In genomic region chr5:139295692-139296091, GRCh38 we compare ENCODE assay signal across 9 cellular contexts. TPM values are rescaled to one million over a fixed set of nuclear protein-coding genes. Genes with fewer than 3 reads are reported as not detected.
DNase-seq lines count a peak whose midpoint lies in the region; ATAC-seq, FAIRE-seq and TF ChIP-seq lines count a peak whose summit lies in the region.
"Had no signal": no experiment of that assay in that cellular context is flagged by ENCODE, and none has a peak within 500 bp of the region (broad histone marks: within the 10 kb centered on the region; RNA-seq: fewer than 3 reads in every experiment).

No MANE protein-coding gene starts in this region.

- H3K23ac ChIP-seq in neuronal stem cell (ENCODE audit: low read depth, low read length, poor library complexity), result no peak overlapping the region

- H3K4me1 ChIP-seq in Caco-2 (peaks cover 14% of the 10 kb centered on the region), OCI-LY7 (ENCODE audit: insufficient read depth, low read length, poor library complexity, severe bottlenecking) (peaks cover 59% of the 10 kb centered on the region), endocrine pancreas (ENCODE audit: control insufficient read depth, insufficient read depth, low read length) (peaks cover 31% of the 10 kb centered on the region), neuronal stem cell (ENCODE audit: control insufficient read depth in 2 of 2, insufficient read depth in 1 of 2, low read depth in 1 of 2, low read length in 2 of 2) (peaks cover 4 to 5% of the 10 kb centered on the region in 2 donors), aorta (ENCODE audit: control insufficient read depth in 1 of 2, insufficient read depth in 2 of 2, low read length in 2 of 2) (no peaks in the 10 kb centered on the region)

- H3K4me2 ChIP-seq in OCI-LY7 (ENCODE audit: low read length), result peak overlapping the region; percentile 94
- peak overlapping the region; percentile 42 for H3K4me2 ChIP-seq in neuronal stem cell (ENCODE audit: insufficient read depth, low read length, poor library complexity, severe bottlenecking)

- no peak overlapping the region for H2BK15ac ChIP-seq in neuronal stem cell (ENCODE audit: low read length)

- FAIRE-seq in GM12892 (lab: Jason Lieb, UNC), result no peak

- BruUV-seq in Caco-2 (replicated peaks; lab: Mats Ljungman, UMichigan) (no TSS peak), OCI-LY7 (replicated peaks; lab: Mats Ljungman, UMichigan) (no TSS peak)

- WGBS in neuronal stem cell (ENCODE audit: extremely low coverage in 2 of 2, insufficient read length in 2 of 2, insufficient replicate concordance in 1 of 2), 2 donors, result no CpG with 5 or more reads among the region's 12 CpGs
- 36 to 39% methylated on average over 12 of the region's 12 CpGs for whole genome bisulfite sequencing in aorta, 2 donors

- no peak for TF ChIP-seq CTCF in Caco-2 (IDR thresholded peaks at IDR 0.05; ENCODE audit: insufficient read depth in 1 of 2, low read depth in 1 of 2, low read length in 1 of 2, severe bottlenecking in 1 of 2, unreplicated experiment in 1 of 2)
- TF ChIP-seq CTCF in OCI-LY7 (conservative IDR thresholded peaks at IDR 0.05; ENCODE audit: low read length), result no peak

- peak overlapping the region; percentile 99 for H3K27ac Mint-ChIP-seq in Caco-2 (ENCODE audit: unreplicated experiment)

- peaks cover 54% of the 10 kb centered on the region for H3K36me3 Mint-ChIP-seq in Caco-2 (ENCODE audit: insufficient read depth, unreplicated experiment)

- no peak overlapping the region for H3K14ac ChIP-seq in neuronal stem cell (ENCODE audit: low read length)

- TF ChIP-seq POLR2A in GM12892 (IDR thresholded peaks at IDR 0.05; ENCODE audit: low read depth, low read length), result no peak

- H3K9me3 ChIP-seq in Caco-2 (no peaks in the 10 kb centered on the region), OCI-LY7 (ENCODE audit: low read length) (no peaks in the 10 kb centered on the region), endocrine pancreas (ENCODE audit: control insufficient read depth, low read length) (no peaks in the 10 kb centered on the region), neuronal stem cell (replicated peaks in 1 of 2; ENCODE audit: control insufficient read depth in 2 of 2, insufficient read depth in 1 of 2, low read depth in 1 of 2, low read length in 2 of 2) (no peaks in the 10 kb centered on the region), aorta (ENCODE audit: control insufficient read depth, low read length) (no peaks in the 10 kb centered on the region)

- no peaks in the 10 kb centered on the region for H3K9me2 ChIP-seq in OCI-LY7 (ENCODE audit: insufficient read depth, low read length)

- no peaks in the 10 kb centered on the region for H3K79me1 ChIP-seq in neuronal stem cell (ENCODE audit: low read depth, low read length)

- H3K36me3 ChIP-seq in Caco-2 (ENCODE audit: control insufficient read depth, insufficient read depth, low read length), result no peaks in the 10 kb centered on the region
- peaks cover 73% of the 10 kb centered on the region for H3K36me3 ChIP-seq in OCI-LY7 (ENCODE audit: insufficient read depth, low read length)
- H3K36me3 ChIP-seq in endocrine pancreas (ENCODE audit: control insufficient read depth, insufficient read depth, low read length), result no peaks in the 10 kb centered on the region
- H3K36me3 ChIP-seq in neuronal stem cell (replicated peaks in 1 of 2; ENCODE audit: control insufficient read depth in 2 of 2, insufficient read depth in 2 of 2, low read length in 2 of 2), result peaks cover 3 to 45% of the 10 kb centered on the region in 2 donors
- no peaks in the 10 kb centered on the region for H3K36me3 ChIP-seq in aorta (ENCODE audit: control insufficient read depth in 1 of 2, insufficient read depth in 2 of 2, low read length in 1 of 2)

- H3K4me1 Mint-ChIP-seq in Caco-2 (ENCODE audit: low read depth, unreplicated experiment), result peaks cover 29% of the 10 kb centered on the region

- H3K27me3 Mint-ChIP-seq in Caco-2 (ENCODE audit: insufficient read depth, unreplicated experiment), result no peaks in the 10 kb centered on the region

- peak overlapping the region; percentile 76 for H3K4me3 ChIP-seq in Caco-2 (ENCODE audit: low read depth, low read length)
- peak overlapping the region; percentile 97 for H3K4me3 ChIP-seq in OCI-LY7 (ENCODE audit: low read depth, low read length, poor library complexity, severe bottlenecking)
- peak overlapping the region; percentile 93 for H3K4me3 ChIP-seq in endocrine pancreas (ENCODE audit: control insufficient read depth, insufficient read depth, low read length)
- H3K4me3 ChIP-seq in neuronal stem cell (ENCODE audit: low read length in 2 of 2), result peak overlapping the region in 1 of 2 donors; percentile 75
- H3K4me3 ChIP-seq in aorta (ENCODE audit: low read length in 2 of 2), result peak overlapping the region in 1 of 2 donors; percentile 30

- CTCF ChIA-PET in Caco-2 (lab: Charles Lee), result no interaction called here
- CTCF ChIA-PET in OCI-LY7 (lab: Charles Lee; ENCODE audit: unreplicated experiment), result no interaction called here

- no peaks in the 10 kb centered on the region for H3K9me3 Mint-ChIP-seq in Caco-2 (ENCODE audit: unreplicated experiment)

- H2AFZ ChIP-seq in OCI-LY7 (ENCODE audit: low read length) (no peak overlapping the region), neuronal stem cell (ENCODE audit: low read length) (no peak overlapping the region)

- H4K20me1 ChIP-seq in OCI-LY7 (ENCODE audit: insufficient read depth, low read length), result peaks cover 55% of the 10 kb centered on the region

- intact Hi-C loops in Caco-2 (cut with micrococcal nuclease; ENCODE audit: unreplicated experiment) (no loop called here), OCI-LY7 (cut with micrococcal nuclease; ENCODE audit: unreplicated experiment) (loop anchor here (2.0 to 10.0 kb wide), 3 partner anchors 21 to 721 kb away; partner anchors contain the start of genes HSPA9 and UBE2D2), aorta (cut with DNase I) (loop anchor here in 1 of 2 donors (5.0 kb wide), 1 partner anchor 47 kb away; the partner anchor contains the start of gene PAIP2)

- no peaks in the 10 kb centered on the region for H3K27me3 ChIP-seq in Caco-2 (replicated peaks; ENCODE audit: control insufficient read depth, insufficient read depth, low read length)
- no peaks in the 10 kb centered on the region for H3K27me3 ChIP-seq in endocrine pancreas (ENCODE audit: control insufficient read depth, insufficient read depth, low read length)
- no peaks in the 10 kb centered on the region for H3K27me3 ChIP-seq in neuronal stem cell (ENCODE audit: control insufficient read depth in 3 of 3, insufficient read depth in 3 of 3, low read depth in 1 of 3, low read length in 3 of 3)
- H3K27me3 ChIP-seq in aorta (ENCODE audit: control insufficient read depth in 1 of 2, insufficient read depth in 2 of 2, low read length in 1 of 2), result no peaks in the 10 kb centered on the region

- H2BK12ac ChIP-seq in neuronal stem cell (ENCODE audit: low read length), result no peak overlapping the region

- DNase-seq in Caco-2, result no peak
- DNase-seq in OCI-LY7 (ENCODE audit: low spot score), result no peak
- DNase-seq in neuronal stem cell (ENCODE audit: low spot score), result no peak
- no peak for DNase-seq in aorta
- no peak for DNase-seq in GM12892 (ENCODE audit: insufficient read length)
- DNase-seq in NCI-H2196 (lab: John Stamatoyannopoulos, UW; ENCODE audit: unreplicated experiment), result no peak
- DNase-seq: amygdala had no signal

- POLR2A ChIA-PET in Caco-2 (lab: Charles Lee), result no interaction called here
- POLR2A ChIA-PET in OCI-LY7 (lab: Charles Lee), result interaction anchor here (0.5 to 1.6 kb wide), 7 partner anchors 9 to 1347 kb away, joined by 3 to 5 read pairs (median 4); no protein-coding TSS in a partner anchor

- no peak overlapping the region for H4K91ac ChIP-seq in neuronal stem cell (ENCODE audit: low read depth, low read length, poor library complexity)

- H2AK5ac ChIP-seq in neuronal stem cell (ENCODE audit: low read depth, low read length), result no peak overlapping the region

- H3K9ac ChIP-seq in endocrine pancreas (ENCODE audit: control insufficient read depth, insufficient read depth, low read length) (peak overlapping the region; percentile 39), neuronal stem cell (ENCODE audit: low read depth, low read length, poor library complexity) (no peak overlapping the region)

- ATAC-seq in aorta (ENCODE audit: low FRiP score), result no peak
- ATAC-seq in HG02870 (IDR thresholded peaks at IDR 0.05; ENCODE audit: unreplicated experiment), result no peak

- peak overlapping the region; percentile 96 for H3K4me3 Mint-ChIP-seq in Caco-2 (ENCODE audit: unreplicated experiment)

- no peak overlapping the region for H3K4ac ChIP-seq in neuronal stem cell (ENCODE audit: low read length)

- no peak overlapping the region for H3K27ac ChIP-seq in OCI-LY7 (ENCODE audit: low read depth, low read length, poor library complexity, severe bottlenecking)
- no peak overlapping the region for H3K27ac ChIP-seq in neuronal stem cell (replicated peaks; ENCODE audit: low read length)
- peak overlapping the region in 1 of 2 donors; percentile 9 for H3K27ac ChIP-seq in aorta (ENCODE audit: low read depth in 1 of 2, low read length in 2 of 2)

- H2BK5ac ChIP-seq in neuronal stem cell (ENCODE audit: low read length), result no peak overlapping the region

- H3K18ac ChIP-seq in neuronal stem cell (ENCODE audit: low read length), result no peak overlapping the region

- H3K79me2 ChIP-seq in OCI-LY7 (ENCODE audit: insufficient read depth, low read depth, low read length), result peaks cover 73% of the 10 kb centered on the region

- H4K8ac ChIP-seq in neuronal stem cell (ENCODE audit: low read depth, low read length), result no peak overlapping the region

- H2BK120ac ChIP-seq in neuronal stem cell (ENCODE audit: low read depth, low read length), result no peak overlapping the region

RNA-seq across cellular contexts. Expression of gene MATR3, which starts 2.2 kb away (rescaled TPM):
- total RNA-seq in Caco-2 (2022), result 194 and 200 TPM in 2 replicates
- total RNA-seq in OCI-LY7 (2014; rRNA removed; shearing (Covaris generic)), result 205 and 276 TPM in 2 replicates
- 270 and 274 TPM in 2 replicates for total RNA-seq in OCI-LY7 (2022)
- 252 TPM for polyA plus RNA-seq in neuronal stem cell (2013, experiment 1 of 2)
- 246 TPM for polyA plus RNA-seq in neuronal stem cell (2013, experiment 2 of 2)
- 100 to 1,000 TPM; 183 to 194 TPM for total RNA-seq in aorta
- polyA plus RNA-seq in aorta, result 100 to 1,000 TPM; 104 to 163 TPM
- polyA plus RNA-seq in GM12892 (2012; ENCODE audit: missing spikeins), result 168 TPM

RNA-seq across cellular contexts. Expression of gene PAIP2, which starts 46.0 kb away (rescaled TPM):
- total RNA-seq in Caco-2 (2022) (73.6 and 83.6 TPM in 2 replicates), OCI-LY7 (2022) (97.8 and 113 TPM in 2 replicates), aorta (10 to 100 TPM; 77.6 to 82.1 TPM)
- 64.3 and 73.6 TPM in 2 replicates for total RNA-seq in OCI-LY7 (2014; rRNA removed; shearing (Covaris generic))
- polyA plus RNA-seq in neuronal stem cell (2013, experiment 1 of 2), result 196 TPM
- polyA plus RNA-seq in neuronal stem cell (2013, experiment 2 of 2), result 197 TPM
- polyA plus RNA-seq in aorta, result 100 to 1,000 TPM; 102 to 154 TPM
- polyA plus RNA-seq in GM12892 (2012; ENCODE audit: missing spikeins), result 121 TPM
